ENCODE assay signal across 10 cellular contexts in the genomic region with DNA sequence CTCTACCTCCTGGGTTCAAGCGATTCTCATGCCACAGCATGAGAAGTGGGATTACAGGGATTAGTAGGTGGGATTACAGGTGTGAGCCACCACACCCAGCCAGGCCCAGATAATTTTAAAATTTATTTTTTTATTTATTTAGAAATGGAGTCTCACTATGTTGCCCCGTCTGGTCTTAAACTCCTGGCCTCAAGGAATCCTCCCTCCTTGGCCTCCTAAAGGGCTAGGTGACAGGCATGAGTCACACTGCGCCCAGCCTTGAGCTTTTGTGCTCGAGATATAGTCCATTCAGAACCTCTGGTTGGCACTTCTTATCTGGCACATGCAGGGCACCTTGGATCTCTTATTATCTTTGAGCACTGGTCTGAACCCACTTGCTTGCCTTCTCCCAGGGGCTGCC. TPM values are rescaled to one million over a fixed set of nuclear protein-coding genes. Genes with fewer than 3 reads are reported as not detected.
DNase-seq lines count a peak whose midpoint lies in the region; ATAC-seq and TF ChIP-seq lines count a peak whose summit lies in the region.
"Had no signal": no experiment of that assay in that cellular context is flagged by ENCODE, and none has a peak within 500 bp of the region (broad histone marks: within the 10 kb centered on the region; RNA-seq: fewer than 3 reads in every experiment).

No MANE protein-coding gene starts in this region.

- H3K4me3 ChIP-seq in HCT116 (replicated peaks in 1 of 2; ENCODE audit: low read depth in 1 of 2, low read length in 2 of 2): peak overlapping the region; percentile 75 to 85
- peak overlapping the region; percentile 13 for H3K4me3 ChIP-seq in fibroblast of mammary gland (ENCODE audit: control insufficient read depth, low read depth, low read length)
- peak overlapping the region in 1 of 8 donors; percentile 86 for H3K4me3 ChIP-seq in spleen

- CTCF ChIA-PET in HCT116 (lab: Charles Lee): interaction anchor here (1.2 kb wide), 1 partner anchor 93 kb away, joined by 3 read pairs; no protein-coding TSS in a partner anchor

- peaks cover 20% of the 10 kb centered on the region; the same call in 1 of the 2 replicates for H4K20me1 ChIP-seq in HCT116 (ENCODE audit: insufficient read depth)

- TF ChIP-seq CTCF in HCT116 (IDR thresholded peaks at IDR 0.05 in 2 of 3, conservative IDR thresholded peaks at IDR 0.05 in 1 of 3; ENCODE audit: borderline replicate concordance in 1 of 3, insufficient read depth in 1 of 3, low read depth in 2 of 3, low read length in 2 of 3) (no peak), fibroblast of mammary gland (conservative IDR thresholded peaks at IDR 0.05; ENCODE audit: control insufficient read depth, insufficient read depth, low read depth, low read length) (no peak), spleen (IDR thresholded peaks at IDR 0.05 in 8 of 11, conservative IDR thresholded peaks at IDR 0.05 in 3 of 11) (no peak)

- H3K36me3 Mint-ChIP-seq in T-helper 17 cell (ENCODE audit: low read depth): peaks cover 8% of the 10 kb centered on the region

- no peak for DNase-seq in HCT116 (ENCODE audit: low read depth, low spot score)
- DNase-seq in T-helper 17 cell: no peak
- no peak for DNase-seq in fibroblast of mammary gland (ENCODE audit: low read depth)
- no peak for DNase-seq in spleen
- no peak for DNase-seq in CD1c-positive myeloid dendritic cell (ENCODE audit: extremely low spot score)
- DNase-seq in DMS53 treated with DMSO at 0.1 percent for 48 hours (lab: John Stamatoyannopoulos, UW; ENCODE audit: unreplicated experiment): no peak
- DNase-seq: central memory CD4-positive, alpha-beta T cell; NCI-H146 had no signal

- TF ChIP-seq POLR2A in HCT116 (IDR thresholded peaks at IDR 0.05; ENCODE audit: borderline replicate concordance, extremely low read depth, insufficient read depth, insufficient read length): no peak
- no peak for TF ChIP-seq POLR2A in spleen (IDR thresholded peaks at IDR 0.05)

- intact Hi-C loops in HCT116 (cut with micrococcal nuclease) (no loop called here), spleen (cut with DNase I; ENCODE audit: low total_unique reads) (no loop called here)

- TF ChIP-seq RAD21 in HCT116 (IDR thresholded peaks at IDR 0.05; ENCODE audit: low read depth): no peak

- peak overlapping the region; percentile 98 for H3K27ac Mint-ChIP-seq in T-helper 17 cell

- no peaks in the 10 kb centered on the region for H3K27me3 Mint-ChIP-seq in T-helper 17 cell

- no TSS peak for BruUV-seq in HCT116 (replicated peaks; lab: Mats Ljungman, UMichigan)

- 91 to 99% (median 94%) methylated on average over 4 of the region's 4 CpGs for WGBS in spleen, 5 donors

- peak overlapping the region; percentile 96 for H3K27ac ChIP-seq in HCT116 (ENCODE audit: low read depth, low read length)
- peak overlapping the region in 6 of 8 donors; percentile 97 to 100 (median 98) for H3K27ac ChIP-seq in spleen

- H3K9ac ChIP-seq in HCT116 (ENCODE audit: low read length): peak overlapping the region; percentile 92

- peaks cover 96% of the 10 kb centered on the region for H3K79me2 ChIP-seq in HCT116 (ENCODE audit: insufficient read depth, low read length)

- POLR2A ChIA-PET in HCT116 (lab: Charles Lee): interaction anchor here (0.8 to 4.2 kb wide), 5 partner anchors 24 to 214 kb away, joined by 3 to 46 read pairs (median 28); a partner anchor contains a TSS

- RAD21 ChIA-PET in HCT116 (lab: Charles Lee; ENCODE audit: low non-redundant PET in 1 of 2, low total read pairs in 2 of 2, uncharacterized antibody in 2 of 2, unreplicated experiment in 2 of 2): no interaction called here

- H3K36me3 ChIP-seq in HCT116 (ENCODE audit: control insufficient read depth in 1 of 2, insufficient read depth in 2 of 2, low read length in 2 of 2): peaks cover 22 to 37% of the 10 kb centered on the region in 2 experiments
- peaks cover 0 to 19% (median 18%) of the 10 kb centered on the region in 6 donors for H3K36me3 ChIP-seq in spleen

- H3K4me1 Mint-ChIP-seq in T-helper 17 cell: peaks cover 39% of the 10 kb centered on the region

- H3K4me1 ChIP-seq in HCT116 (ENCODE audit: control insufficient read depth in 1 of 2, insufficient read depth in 2 of 2, low read length in 2 of 2): peaks cover 38 to 58% of the 10 kb centered on the region in 2 experiments
- H3K4me1 ChIP-seq in spleen: peaks cover 22 to 43% (median 42%) of the 10 kb centered on the region in 6 donors

- H3K27me3 ChIP-seq in HCT116 (ENCODE audit: insufficient read depth, low read length) (no peaks in the 10 kb centered on the region), spleen (replicated peaks in 1 of 7) (no peaks in the 10 kb centered on the region)

- no peaks in the 10 kb centered on the region for H3K9me2 ChIP-seq in HCT116 (ENCODE audit: insufficient read depth)

- ATAC-seq in HCT116 (no peak), T-helper 17 cell (no peak), GM21576 (IDR thresholded peaks at IDR 0.05; ENCODE audit: unreplicated experiment) (no peak), HG02798 (IDR thresholded peaks at IDR 0.05; ENCODE audit: poor library complexity, unreplicated experiment) (no peak)

- no peak overlapping the region for H3K4me3 Mint-ChIP-seq in T-helper 17 cell

- peak overlapping the region; percentile 79 for H3K4me2 ChIP-seq in HCT116 (ENCODE audit: low read length)

- no peak overlapping the region for H2AFZ ChIP-seq in HCT116 (ENCODE audit: low read depth, low read length, poor library complexity, severe bottlenecking)

- H3K9me3 ChIP-seq in HCT116 (ENCODE audit: control insufficient read depth in 1 of 2, insufficient read depth in 1 of 2, low read depth in 1 of 2, low read length in 2 of 2) (no peaks in the 10 kb centered on the region), T-helper 17 cell (ENCODE audit: control insufficient read depth, low read length, poor library complexity, severe bottlenecking) (no peaks in the 10 kb centered on the region), spleen (no peaks in the 10 kb centered on the region)

TF ChIP-seq in HCT116, 20 proteins besides CTCF, POLR2A, EP300 and RAD21 (continues in another document):
- no peak for TF ChIP-seq ZFX (IDR thresholded peaks at IDR 0.05)
- TF ChIP-seq SRF (IDR thresholded peaks at IDR 0.05; ENCODE audit: low read depth): no peak
- no peak for TF ChIP-seq EGR1 (IDR thresholded peaks at IDR 0.05; ENCODE audit: low read depth)
- TF ChIP-seq ELF1 (IDR thresholded peaks at IDR 0.05; ENCODE audit: borderline replicate concordance, low read depth): no peak
- TF ChIP-seq ZNF274 (IDR thresholded peaks at IDR 0.05; ENCODE audit: low read depth, low read length): no peak
- no peak for TF ChIP-seq TCF7L2 (IDR thresholded peaks at IDR 0.05; ENCODE audit: borderline replicate concordance, extremely low read depth, insufficient read depth, insufficient read length)
- TF ChIP-seq SIN3A (IDR thresholded peaks at IDR 0.05; ENCODE audit: low read depth): no peak
- TF ChIP-seq CBX3 (IDR thresholded peaks at IDR 0.05; ENCODE audit: low read depth): no peak
- no peak for TF ChIP-seq YY1 (IDR thresholded peaks at IDR 0.05; ENCODE audit: extremely low read depth, insufficient replicate concordance, low read depth, low read length)
- no peak for TF ChIP-seq JUND (IDR thresholded peaks at IDR 0.05)
- TF ChIP-seq, protein P1, sequence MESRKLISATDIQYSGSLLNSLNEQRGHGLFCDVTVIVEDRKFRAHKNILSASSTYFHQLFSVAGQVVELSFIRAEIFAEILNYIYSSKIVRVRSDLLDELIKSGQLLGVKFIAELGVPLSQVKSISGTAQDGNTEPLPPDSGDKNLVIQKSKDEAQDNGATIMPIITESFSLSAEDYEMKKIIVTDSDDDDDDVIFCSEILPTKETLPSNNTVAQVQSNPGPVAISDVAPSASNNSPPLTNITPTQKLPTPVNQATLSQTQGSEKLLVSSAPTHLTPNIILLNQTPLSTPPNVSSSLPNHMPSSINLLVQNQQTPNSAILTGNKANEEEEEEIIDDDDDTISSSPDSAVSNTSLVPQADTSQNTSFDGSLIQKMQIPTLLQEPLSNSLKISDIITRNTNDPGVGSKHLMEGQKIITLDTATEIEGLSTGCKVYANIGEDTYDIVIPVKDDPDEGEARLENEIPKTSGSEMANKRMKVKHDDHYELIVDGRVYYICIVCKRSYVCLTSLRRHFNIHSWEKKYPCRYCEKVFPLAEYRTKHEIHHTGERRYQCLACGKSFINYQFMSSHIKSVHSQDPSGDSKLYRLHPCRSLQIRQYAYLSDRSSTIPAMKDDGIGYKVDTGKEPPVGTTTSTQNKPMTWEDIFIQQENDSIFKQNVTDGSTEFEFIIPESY (IDR thresholded peaks at IDR 0.05; ENCODE audit: extremely low read depth, insufficient replicate concordance, low read length): no peak

RNA-seq across cellular contexts. Expression of a gene that starts 1.5 kb away (rescaled TPM):
- 418 TPM for total RNA-seq in HCT116 (2021; ENCODE audit: unreplicated experiment)
- 519 and 571 TPM in 2 replicates for polyA plus RNA-seq in HCT116 (2012)
- 100 to 1,000 TPM; 233 to 240 TPM for total RNA-seq in T-helper 17 cell
- 100 to 1,000 TPM; 102 to 138 (median 114) TPM for total RNA-seq in spleen
- polyA plus RNA-seq in spleen: 10 to 100 TPM; 48.7 to 58.4 (median 52.8) TPM

RNA-seq across cellular contexts. Expression of a gene that starts 39.8 kb away (rescaled TPM):
- total RNA-seq in HCT116 (2021; ENCODE audit: unreplicated experiment) (111 TPM), T-helper 17 cell (100 to 1,000 TPM; 146 to 163 TPM), spleen (10 to 100 TPM; 29.0 to 62.2 (median 46.4) TPM)
- 113 and 122 TPM in 2 replicates for polyA plus RNA-seq in HCT116 (2012)
- 10 to 100 TPM; 56.0 to 66.2 (median 60.1) TPM for polyA plus RNA-seq in spleen

RNA-seq across cellular contexts. Expression of a gene that starts 42.0 kb away (rescaled TPM):
- total RNA-seq in HCT116 (2021; ENCODE audit: unreplicated experiment) (0.10 TPM), T-helper 17 cell (not detected), spleen (not detected)
- 0.23 TPM in 1 of 2 replicates, not detected in the other for polyA plus RNA-seq in HCT116 (2012)
- polyA plus RNA-seq in spleen: not detected

RNA-seq across cellular contexts. Expression of a gene that starts 46.5 kb away (rescaled TPM):
- total RNA-seq in HCT116 (2021; ENCODE audit: unreplicated experiment) (not detected), T-helper 17 cell (not detected), spleen (not detected)
- polyA plus RNA-seq in HCT116 (2012): 0.22 and 0.64 TPM in 2 replicates
- polyA plus RNA-seq in spleen: not detected

RNA-seq across cellular contexts. Expression of a gene that starts 47.3 kb away (rescaled TPM):
- total RNA-seq in HCT116 (2021; ENCODE audit: unreplicated experiment) (29.5 TPM), T-helper 17 cell (100 to 1,000 TPM; 103 to 119 TPM), spleen (10 to 100 TPM; 40.5 to 50.7 (median 43.7) TPM)
- 38.0 and 43.6 TPM in 2 replicates for polyA plus RNA-seq in HCT116 (2012)
- polyA plus RNA-seq in spleen: 10 to 100 TPM; 20.9 to 27.0 (median 23.5) TPM
